21 cellular contexts compared by ENCODE assay signal in the genomic region with DNA sequence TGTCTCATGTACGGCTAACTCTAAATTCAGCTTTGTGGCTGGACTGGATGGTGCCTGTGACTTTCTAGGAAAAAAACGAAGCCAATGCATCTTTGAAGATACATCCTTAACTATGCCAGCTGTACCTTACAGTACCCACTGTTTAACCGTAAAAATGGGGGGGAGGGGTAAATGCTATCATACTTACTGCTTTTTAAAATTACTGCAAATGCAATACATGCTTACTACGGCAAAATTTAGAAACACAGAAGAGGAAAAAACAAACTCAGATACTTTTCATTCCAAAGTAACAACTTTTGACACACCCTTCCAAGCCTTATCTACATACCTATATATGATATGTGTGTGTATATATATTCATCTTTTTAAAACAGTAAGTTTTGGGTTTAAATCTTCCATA. TPM values are rescaled to one million over a fixed set of nuclear protein-coding genes. Genes with fewer than 3 reads are reported as not detected.
DNase-seq lines count a peak whose midpoint lies in the region; ATAC-seq, FAIRE-seq and TF ChIP-seq lines count a peak whose summit lies in the region.
"Had no signal": no experiment of that assay in that cellular context is flagged by ENCODE, and none has a peak within 500 bp of the region (broad histone marks: within the 10 kb centered on the region; RNA-seq: fewer than 3 reads in every experiment).

No MANE protein-coding gene starts in this region.

- TF ChIP-seq POLR2A in A549 (IDR thresholded peaks at IDR 0.05; ENCODE audit: low read length) (no peak), IMR-90 (IDR thresholded peaks at IDR 0.05; ENCODE audit: low read depth, low read length) (no peak), sigmoid colon (IDR thresholded peaks at IDR 0.05) (no peak)

- no TSS peak for BruUV-seq in IMR-90 (replicated peaks; lab: Mats Ljungman, UMichigan)

- no peak overlapping the region for H2AK9ac ChIP-seq in IMR-90 (replicated peaks; ENCODE audit: low read depth, low read length, poor library complexity)

- no peak overlapping the region for H3K56ac ChIP-seq in IMR-90 (ENCODE audit: extremely low read depth, insufficient read depth, low read length)

- H3K27ac ChIP-seq in A549 (no peak overlapping the region), DND-41 (ENCODE audit: low read length) (peak overlapping the region; percentile 96), IMR-90 (ENCODE audit: insufficient read depth, low read length) (no peak overlapping the region), sigmoid colon (no peak overlapping the region)
- H3K27ac ChIP-seq: BLaER1 treated with 17β-estradiol and CSF1 and Interleukin-3, amounts not matched to agents 10 nM and 100 nM; C4-2B had no signal

- POLR2A ChIA-PET in A549 (lab: Yijun Ruan, JAX) (no interaction called here), IMR-90 (lab: Charles Lee; ENCODE audit: unreplicated experiment) (no interaction called here)

- H3K18ac ChIP-seq in IMR-90 (ENCODE audit: low read depth, low read length): no peak overlapping the region

- dilution Hi-C loops in IMR-90 (cut with HindIII; ENCODE audit: low sequenced_read_pairs, unreplicated experiment): no loop called here

- H3K9me3 ChIP-seq in A549: no peaks in the 10 kb centered on the region
- H3K9me3 ChIP-seq in DND-41 (ENCODE audit: insufficient read depth, low read length, severe bottlenecking): peaks cover 2% of the 10 kb centered on the region
- no peaks in the 10 kb centered on the region for H3K9me3 ChIP-seq in IMR-90 (ENCODE audit: control insufficient read depth, insufficient read depth, low read length)
- no peaks in the 10 kb centered on the region for H3K9me3 ChIP-seq in sigmoid colon
- H3K9me3 ChIP-seq: Caco-2 had no signal

- H3K4me2 ChIP-seq in A549: no peak overlapping the region
- H3K4me2 ChIP-seq in DND-41 (ENCODE audit: insufficient read depth, low read length): peak overlapping the region; percentile 43
- no peak overlapping the region for H3K4me2 ChIP-seq in IMR-90 (ENCODE audit: low read depth, low read length)
- H3K4me2 ChIP-seq: BLaER1 treated with 17β-estradiol and CSF1 and Interleukin-3, amounts not matched to agents 10 nM and 100 nM had no signal

- no peak overlapping the region for H2BK15ac ChIP-seq in IMR-90 (ENCODE audit: low read depth, low read length)

- H2BK5ac ChIP-seq in IMR-90 (ENCODE audit: low read depth, low read length, poor library complexity, severe bottlenecking): no peak overlapping the region

- no peak for ATAC-seq in A549
- no peak for ATAC-seq in DND-41 (ENCODE audit: insufficient read depth, low read depth)
- ATAC-seq in IMR-90 (ENCODE audit: low read depth): no peak
- no peak for ATAC-seq in GM18498 (IDR thresholded peaks at IDR 0.05; ENCODE audit: unreplicated experiment)
- ATAC-seq in GM21786 (IDR thresholded peaks at IDR 0.05; ENCODE audit: unreplicated experiment): no peak
- ATAC-seq: CD8-positive, alpha-beta T cell; GM12878 had no signal

- H4K5ac ChIP-seq in IMR-90 (ENCODE audit: low read depth, low read length): no peak overlapping the region

- intact Hi-C loops in IMR-90 (cut with micrococcal nuclease): no loop called here
- intact Hi-C loops in sigmoid colon (cut with DNase I): no loop called here

- H2AFZ ChIP-seq in DND-41 (ENCODE audit: low read depth, low read length) (no peak overlapping the region; the same call in 1 of the 2 replicates), IMR-90 (replicated peaks; ENCODE audit: low read length, poor library complexity) (no peak overlapping the region)

- no peak for FAIRE-seq in A549 (lab: Jason Lieb, UNC)
- FAIRE-seq: A204.1, D721Med, GM12878, GM12892 had no signal

- TF ChIP-seq CTCF in A549 (IDR thresholded peaks at IDR 0.05) (no peak), DND-41 (IDR thresholded peaks at IDR 0.05; ENCODE audit: borderline replicate concordance, extremely low read depth, low read length, poor library complexity, severe bottlenecking) (no peak), IMR-90 (conservative IDR thresholded peaks at IDR 0.05; ENCODE audit: low read depth, low read length) (no peak), sigmoid colon (IDR thresholded peaks at IDR 0.05) (no peak)

- no peak overlapping the region for H4K8ac ChIP-seq in IMR-90 (ENCODE audit: low read depth in 2 of 2, low read length in 2 of 2)

- TF ChIP-seq RAD21 in A549 (conservative IDR thresholded peaks at IDR 0.05 in 1 of 2, IDR thresholded peaks at IDR 0.05 in 1 of 2) (no peak), IMR-90 (IDR thresholded peaks at IDR 0.05; ENCODE audit: low read length) (no peak)

- no peak overlapping the region for H3K4me3 ChIP-seq in A549
- no peak overlapping the region for H3K4me3 ChIP-seq in DND-41 (ENCODE audit: low read depth in 1 of 2, low read length in 2 of 2)
- no peak overlapping the region for H3K4me3 ChIP-seq in IMR-90 (ENCODE audit: insufficient read depth, low read depth, low read length)
- H3K4me3 ChIP-seq in sigmoid colon: no peak overlapping the region
- H3K4me3 ChIP-seq: BLaER1 treated with 17β-estradiol and CSF1 and Interleukin-3, amounts not matched to agents 10 nM and 100 nM; GM12878 had no signal

- H4K20me1 ChIP-seq in DND-41 (ENCODE audit: insufficient read depth, low read length) (no peaks in the 10 kb centered on the region), IMR-90 (ENCODE audit: insufficient read depth, low read length) (no peaks in the 10 kb centered on the region)
- H4K20me1 ChIP-seq: BLaER1 treated with 17β-estradiol and CSF1 and Interleukin-3, amounts not matched to agents 10 nM and 100 nM had no signal

- H3K4me1 ChIP-seq in A549 (no peaks in the 10 kb centered on the region), DND-41 (ENCODE audit: insufficient read depth, low read length) (peaks cover 67% of the 10 kb centered on the region), IMR-90 (ENCODE audit: control insufficient read depth, insufficient read depth, low read length) (peaks cover 2% of the 10 kb centered on the region; the same call in 1 of the 2 replicates), sigmoid colon (no peaks in the 10 kb centered on the region)

- no peak overlapping the region for H3K4ac ChIP-seq in IMR-90 (ENCODE audit: low read depth, low read length)

- H2BK20ac ChIP-seq in IMR-90 (ENCODE audit: low read depth, low read length): no peak overlapping the region

- 68% methylated on average over 4 of the region's 4 CpGs for WGBS in A549 (ENCODE audit: missing lambda C conversion rate)
- WGBS in IMR-90 (ENCODE audit: extremely low coverage in 2 of 2, insufficient read length in 1 of 2), 2 experiments: no CpG with 5 or more reads among the region's 4 CpGs
- WGBS in sigmoid colon, 2 donors: 92 to 93% methylated on average over 4 of the region's 4 CpGs

- CTCF ChIA-PET in A549 (lab: Yijun Ruan, JAX): no interaction called here
- CTCF ChIA-PET in IMR-90 (lab: Yijun Ruan, JAX): no interaction called here

- H3K27me3 ChIP-seq in DND-41 (ENCODE audit: insufficient read depth, low read length, poor library complexity) (no peaks in the 10 kb centered on the region), IMR-90 (ENCODE audit: control insufficient read depth, insufficient read depth, low read length) (no peaks in the 10 kb centered on the region), sigmoid colon (no peaks in the 10 kb centered on the region)
- H3K27me3 ChIP-seq: BLaER1 treated with 17β-estradiol and CSF1 and Interleukin-3, amounts not matched to agents 10 nM and 100 nM had no signal

- H3K9me1 ChIP-seq in IMR-90 (ENCODE audit: insufficient read depth, low read length): no peaks in the 10 kb centered on the region

- peak overlapping the region; percentile 46 for H3K9ac ChIP-seq in DND-41 (ENCODE audit: low read depth, low read length)
- H3K9ac ChIP-seq in IMR-90 (ENCODE audit: low read depth, low read length): no peak overlapping the region
- H3K9ac ChIP-seq: BLaER1 treated with 17β-estradiol and CSF1 and Interleukin-3, amounts not matched to agents 10 nM and 100 nM had no signal

- H2BK120ac ChIP-seq in IMR-90 (ENCODE audit: low read depth, low read length): no peak overlapping the region

- no peak overlapping the region for H3K23ac ChIP-seq in IMR-90 (ENCODE audit: low read depth, low read length)

- H3K36me3 ChIP-seq in DND-41 (ENCODE audit: insufficient read depth, low read length) (no peaks in the 10 kb centered on the region), IMR-90 (ENCODE audit: control insufficient read depth, insufficient read depth, low read length) (no peaks in the 10 kb centered on the region), sigmoid colon (no peaks in the 10 kb centered on the region)
- H3K36me3 ChIP-seq: BLaER1 treated with 17β-estradiol and CSF1 and Interleukin-3, amounts not matched to agents 10 nM and 100 nM had no signal

- DNase-seq in A549 (ENCODE audit: low read depth in 1 of 2, low spot score in 1 of 2): no peak
- peak; percentile 23 for DNase-seq in DND-41
- DNase-seq in IMR-90: no peak
- DNase-seq in sigmoid colon: no peak
- DNase-seq: 8988T; AML-193; Caco-2; Calu3; CD4-positive, alpha-beta T cell; CD8-positive, alpha-beta T cell; DMS79 treated with DMSO at 0.1 percent for 48 hours; EL; GDM1 had no signal

- H3K79me1 ChIP-seq in IMR-90 (ENCODE audit: low read depth in 1 of 2, low read length in 2 of 2): no peaks in the 10 kb centered on the region

- no peak for TF ChIP-seq EP300 in A549 (IDR thresholded peaks at IDR 0.05)
- no peak for TF ChIP-seq EP300 in sigmoid colon (IDR thresholded peaks at IDR 0.05)

- no peak overlapping the region for H4K91ac ChIP-seq in IMR-90 (ENCODE audit: insufficient read depth, low read depth, low read length)

- no peak overlapping the region for H2AK5ac ChIP-seq in IMR-90 (ENCODE audit: low read depth, low read length)

- H3K14ac ChIP-seq in IMR-90 (replicated peaks; ENCODE audit: low read depth, low read length): no peak overlapping the region

- H3K79me2 ChIP-seq in DND-41 (ENCODE audit: insufficient read depth, low read length): no peaks in the 10 kb centered on the region

- in situ Hi-C loops in IMR-90 (cut with MboI; ENCODE audit: low sequenced_read_pairs): no loop called here

TF ChIP-seq in A549, 52 proteins besides CTCF, POLR2A, EP300 and RAD21 (continues in another document):
- TF ChIP-seq CHD4 (IDR thresholded peaks at IDR 0.05; ENCODE audit: borderline replicate concordance) (no peak), TP53 (CRISPR knock-in tag; IDR thresholded peaks at IDR 0.05) (no peak)

TF ChIP-seq in IMR-90, 13 proteins besides CTCF, POLR2A, EP300 and RAD21:
- TF ChIP-seq MAFK (IDR thresholded peaks at IDR 0.05; ENCODE audit: low read depth, low read length): peak; percentile 74; the same call in 1 of the 2 replicates
- no peak for TF ChIP-seq SMC3 (IDR thresholded peaks at IDR 0.05; ENCODE audit: low read depth, low read length)
TF ChIP-seq in IMR-90: peak in this region for 1.

RNA-seq across cellular contexts. Expression of gene GLCCI1, which starts 20.4 kb away (rescaled TPM):
- polyA plus RNA-seq in A549 (2011; rRNA removed) (2.6 and 2.8 TPM in 2 replicates), A549 (2017; fragmentation: RNase III; extraction: RNeasy Plus Mini Kit Qiagen cat#74134 plus additional on column Dnase treatment) (0.97 to 2.3 TPM (median 1.2 TPM) in 3 replicates), IMR-90 (2012; rRNA removed) (6.2 and 8.9 TPM in 2 replicates), sigmoid colon (1 to 10 TPM; 1.4 to 6.1 (median 2.4) TPM)
- 0.83 and 1.1 TPM in 2 replicates for polyA plus RNA-seq in A549 (2012; cell fraction: cytosol; rRNA removed)
- 0.78 and 0.88 TPM in 2 replicates for polyA plus RNA-seq in A549 (2012; cell fraction: nucleus; rRNA removed)
- 3.8 and 4.9 TPM in 2 replicates for polyA minus RNA-seq in A549 (2011; rRNA and poly(A)+ RNA removed)
- total RNA-seq in IMR-90 (2012; rRNA removed) (4.1 and 7.8 TPM in 2 replicates), sigmoid colon (10 to 100 TPM in 2 of 4 donors, 1 to 10 TPM in 2; 3.8 to 17.7 (median 10.6) TPM)
- polyA plus RNA-seq in IMR-90 (2012; cell fraction: cytosol; rRNA removed): 2.3 and 3.1 TPM in 2 replicates
- 6.2 and 20.3 TPM in 2 replicates for polyA plus RNA-seq in IMR-90 (2012; cell fraction: nucleus; rRNA removed; ENCODE audit: low replicate concordance)
